23 cellular contexts compared by ENCODE assay signal in the genomic region with DNA sequence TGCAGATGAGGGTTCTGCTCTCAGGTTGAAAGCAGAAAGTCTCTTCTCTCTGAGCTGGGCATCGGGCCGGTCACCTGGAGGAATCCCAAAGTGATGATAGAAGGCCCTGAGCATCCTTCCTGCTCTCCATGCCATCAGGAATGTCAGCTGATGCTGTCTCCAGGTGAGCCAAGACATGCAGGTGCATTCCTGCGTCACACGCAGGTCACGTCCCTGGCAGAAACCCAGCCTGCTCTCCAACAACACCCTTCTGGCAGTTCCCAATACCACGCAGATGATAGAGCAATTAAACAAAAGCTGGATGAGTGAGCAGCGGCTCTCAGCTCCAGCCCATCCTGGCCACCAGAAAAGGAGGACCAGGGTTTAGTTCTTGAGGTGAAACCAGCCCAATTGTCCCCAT. TPM values are rescaled to one million over a fixed set of nuclear protein-coding genes. Genes with fewer than 3 reads are reported as not detected.
DNase-seq lines count a peak whose midpoint lies in the region; ATAC-seq, FAIRE-seq and TF ChIP-seq lines count a peak whose summit lies in the region.
"Had no signal": no experiment of that assay in that cellular context is flagged by ENCODE, and none has a peak within 500 bp of the region (broad histone marks: within the 10 kb centered on the region; RNA-seq: fewer than 3 reads in every experiment).

No MANE protein-coding gene starts in this region.

- FAIRE-seq in kidney (lab: Jason Lieb, UNC): no peak
- FAIRE-seq: GM12878, RCC 7860 had no signal

- H3K27ac ChIP-seq in PC-3 (ENCODE audit: low read length): no peak overlapping the region
- H3K27ac ChIP-seq in kidney (ENCODE audit: low read depth in 2 of 2, low read length in 2 of 2): no peak overlapping the region
- H3K27ac ChIP-seq: C4-2B, gastrocnemius medialis, right atrium auricular region, suprapubic skin had no signal

- H4K20me1 ChIP-seq in PC-3 (ENCODE audit: low read length): no peaks in the 10 kb centered on the region

- peak; percentile 61 for ATAC-seq in PC-3
- ATAC-seq in GM18873 (IDR thresholded peaks at IDR 0.05; ENCODE audit: low FRiP score, unreplicated experiment): no peak
- ATAC-seq: gastrocnemius medialis, GM12878, SK-N-SH treated with all-trans-retinoic acid at 6 μM for 48 hours had no signal

- no peaks in the 10 kb centered on the region for H3K79me2 ChIP-seq in PC-3 (ENCODE audit: low read length)

- H3K36me3 ChIP-seq in PC-3 (ENCODE audit: low read depth, low read length) (no peaks in the 10 kb centered on the region), kidney (ENCODE audit: control insufficient read depth in 1 of 2, insufficient read depth in 2 of 2, low read length in 2 of 2) (no peaks in the 10 kb centered on the region)
- H3K36me3 ChIP-seq: gastrocnemius medialis, right atrium auricular region, suprapubic skin had no signal

- no peaks in the 10 kb centered on the region for H3K4me1 ChIP-seq in PC-3 (ENCODE audit: insufficient read depth, low read length)
- no peaks in the 10 kb centered on the region for H3K4me1 ChIP-seq in kidney (ENCODE audit: control insufficient read depth in 1 of 2, insufficient read depth in 1 of 2, low read depth in 1 of 2, low read length in 2 of 2)
- H3K4me1 ChIP-seq: gastrocnemius medialis, right atrium auricular region, suprapubic skin had no signal

- no peaks in the 10 kb centered on the region for H3K9me2 ChIP-seq in PC-3 (replicated peaks; ENCODE audit: low read length)

- H3K4me2 ChIP-seq in PC-3 (ENCODE audit: low read length): no peak overlapping the region

- CTCF ChIA-PET in PC-3 (lab: Charles Lee): no interaction called here

- intact Hi-C loops in PC-3 (cut with micrococcal nuclease) (no loop called here), kidney (cut with DNase I) (no loop called here), posterior vena cava (cut with DNase I) (no loop called here)

- TF ChIP-seq CTCF in PC-3 (conservative IDR thresholded peaks at IDR 0.05; ENCODE audit: low read depth, low read length): no peak
- TF ChIP-seq CTCF in kidney (IDR thresholded peaks at IDR 0.05; ENCODE audit: borderline replicate concordance, extremely low read depth, insufficient read depth): no peak

- H3K4me3 ChIP-seq in PC-3 (ENCODE audit: low read length) (no peak overlapping the region), kidney (ENCODE audit: low read length in 2 of 2) (no peak overlapping the region)
- H3K4me3 ChIP-seq: gastrocnemius medialis, GM12878, right atrium auricular region, suprapubic skin had no signal

- no peaks in the 10 kb centered on the region for H3F3A ChIP-seq in PC-3 (ENCODE audit: low read length, unreplicated experiment)

- no peak overlapping the region for H2AFZ ChIP-seq in PC-3 (ENCODE audit: low read length)

- no TSS peak for BruUV-seq in PC-3 (replicated peaks; lab: Mats Ljungman, UMichigan)

- peak; percentile 26 for DNase-seq in COR-L47 (lab: John Stamatoyannopoulos, UW)
- peak; percentile 67 for DNase-seq in NCI-H1105 (lab: John Stamatoyannopoulos, UW)
- DNase-seq in PC-3: peak; percentile 64
- DNase-seq in kidney: peak; percentile 43
- DNase-seq in globus pallidus (ENCODE audit: low spot score): no peak
- DNase-seq in posterior vena cava (ENCODE audit: low spot score): no peak
- DNase-seq in ureter (ENCODE audit: low spot score): no peak
- DNase-seq: activated B cell treated with CpG ODN at 0.5 μM for 24 hours; activated CD4-positive, alpha-beta T cell treated with anti-CD3 and anti-CD28 coated beads, Interleukin-2, amount 50 U/mL, for 48 hours; activated gamma-delta T cell treated with Interleukin-2 at 50 U/mL for 16 hours; activated T-cell treated with anti-CD3 and anti-CD28 coated beads for 4 hours; amygdala; caudate nucleus; erythroblast; gastrocnemius medialis; NCI-H2081 treated with DMSO at 0.1 percent for 48 hours had no signal

- no peaks in the 10 kb centered on the region for H3K27me3 ChIP-seq in PC-3 (ENCODE audit: low read length)
- H3K27me3 ChIP-seq: gastrocnemius medialis, right atrium auricular region had no signal

- H3K9me3 ChIP-seq in PC-3 (ENCODE audit: low read length) (no peaks in the 10 kb centered on the region), kidney (ENCODE audit: control insufficient read depth in 1 of 2, low read length in 2 of 2) (peaks cover 0 to 7% of the 10 kb centered on the region in 2 donors)
- H3K9me3 ChIP-seq: gastrocnemius medialis, suprapubic skin had no signal

- no peak overlapping the region for H3K9ac ChIP-seq in PC-3 (ENCODE audit: low read length)
- H3K9ac ChIP-seq in kidney (ENCODE audit: low read length in 2 of 2): no peak overlapping the region

- POLR2A ChIA-PET in PC-3 (lab: Charles Lee; ENCODE audit: unreplicated experiment): interaction anchor here (0.6 kb wide), 1 partner anchor 19 kb away, joined by 5 read pairs; no protein-coding TSS in a partner anchor

RNA-seq across cellular contexts. Expression of a gene that starts 6.9 kb away (rescaled TPM):
- total RNA-seq in PC-3 (2014; rRNA removed): 51.5 and 59.3 TPM in 2 replicates
- total RNA-seq in kidney: 56.1 TPM
- polyA plus RNA-seq in kidney (ENCODE audit: insufficient read depth, low read depth, low replicate concordance): 48.1 TPM
- 10 to 100 TPM; 37.2 to 38.7 TPM for total RNA-seq in posterior vena cava
- 47.5 TPM for total RNA-seq in ureter

Comparison
In these comparisons a context has a peak if more than half of its experiments do, and no peak if none do; other contexts are left out.
1. DNase-seq: peak in COR-L47 (single experiment), NCI-H1105 (single experiment), PC-3 (single experiment) and kidney (single experiment); none in globus pallidus (single experiment), posterior vena cava (single experiment) and ureter (single experiment).